In genomic region chr18:5296706-5297320, GRCh38 we compare ENCODE assay signal across 8 cellular contexts. TPM values are rescaled to one million over a fixed set of nuclear protein-coding genes. Genes with fewer than 3 reads are reported as not detected.
DNase-seq lines count a peak whose midpoint lies in the region; ATAC-seq and TF ChIP-seq lines count a peak whose summit lies in the region.

No MANE protein-coding gene starts in this region.

- H3K4me3 Mint-ChIP-seq in activated CD4-positive, alpha-beta memory T cell treated with anti-CD3 and anti-CD28 coated beads for 36 hours: peak overlapping the region; percentile 94

- H3K9me3 Mint-ChIP-seq in activated CD4-positive, alpha-beta memory T cell treated with anti-CD3 and anti-CD28 coated beads for 36 hours: no peaks in the 10 kb centered on the region

- DNase-seq in AG09319 (ENCODE audit: extremely low read depth, low read depth): peak; percentile 41
- peak; percentile 30 for DNase-seq in GM19238 (ENCODE audit: insufficient read length, low spot score)
- DNase-seq in NCI-H510A (lab: John Stamatoyannopoulos, UW): peak; percentile 96
- DNase-seq in activated CD4-positive, alpha-beta memory T cell treated with anti-CD3 and anti-CD28 coated beads for 36 hours: peak; percentile 87
- DNase-seq in effector CD8-positive, alpha-beta T cell (lab: John Stamatoyannopoulos, UW): peak; percentile 50
- DNase-seq in lung (ENCODE audit: low spot score): peak; percentile 80
- peak in 2 of 3 donors; percentile 3 to 45 for DNase-seq in stimulated activated CD4-positive, alpha-beta T cell treated with anti-CD3 and anti-CD28 coated beads, TNF-alpha, amount 100 ng/mL, for 1 hour (ENCODE audit: low read depth in 3 of 3, low spot score in 1 of 3)

- H3K27me3 ChIP-seq in lung (ENCODE audit: control insufficient read depth, insufficient read depth): no peaks in the 10 kb centered on the region

- POLR2A ChIA-PET in activated CD4-positive, alpha-beta memory T cell treated with anti-CD3 and anti-CD28 coated beads for 36 hours (lab: Charles Lee): interaction anchor here (0.8 to 4.4 kb wide), 4 partner anchors 8 to 122 kb away, joined by 3 to 117 read pairs (median 16); no protein-coding TSS in a partner anchor

- no peaks in the 10 kb centered on the region for H3K27me3 Mint-ChIP-seq in activated CD4-positive, alpha-beta memory T cell treated with anti-CD3 and anti-CD28 coated beads for 36 hours

- peaks cover 0 to under 1% of the 10 kb centered on the region in 2 donors for H3K36me3 ChIP-seq in lung (ENCODE audit: control insufficient read depth in 2 of 2, insufficient read depth in 2 of 2, low read length in 2 of 2)

- peaks cover 7% of the 10 kb centered on the region for H3K36me3 Mint-ChIP-seq in activated CD4-positive, alpha-beta memory T cell treated with anti-CD3 and anti-CD28 coated beads for 36 hours

- H3K27ac Mint-ChIP-seq in activated CD4-positive, alpha-beta memory T cell treated with anti-CD3 and anti-CD28 coated beads for 36 hours: peak overlapping the region; percentile 97

- peak; percentile 15 for ATAC-seq in HG03442 (IDR thresholded peaks at IDR 0.05; ENCODE audit: unreplicated experiment)
- ATAC-seq in lung (ENCODE audit: insufficient read depth, low FRiP score): peak; percentile 11

- TF ChIP-seq CTCF in AG09319 (IDR thresholded peaks at IDR 0.05; ENCODE audit: low read depth, low read length): no peak
- TF ChIP-seq CTCF in lung (IDR thresholded peaks at IDR 0.05; ENCODE audit: control extremely low read depth, extremely low read depth): no peak

- H3K9me3 ChIP-seq in lung (ENCODE audit: control insufficient read depth in 2 of 2, insufficient read depth in 1 of 2, low read length in 1 of 2): no peaks in the 10 kb centered on the region

- WGBS in lung, 2 donors: 2 to 3% methylated on average over 36 of the region's 36 CpGs

- H3K27ac ChIP-seq in lung (ENCODE audit: low read depth in 1 of 2, low read length in 1 of 2): peak overlapping the region; percentile 96 to 97

- CTCF ChIA-PET in activated CD4-positive, alpha-beta memory T cell treated with anti-CD3 and anti-CD28 coated beads for 36 hours (lab: Charles Lee): interaction anchor here (1.4 to 1.7 kb wide), 3 partner anchors 12 to 61 kb away, joined by 3 to 12 read pairs (median 5); no protein-coding TSS in a partner anchor

- H3K4me1 ChIP-seq in lung (ENCODE audit: control insufficient read depth in 2 of 2, insufficient read depth in 2 of 2, low read length in 2 of 2): peaks cover 4 to 5% of the 10 kb centered on the region in 2 donors

- H3K4me3 ChIP-seq in lung: peak overlapping the region; percentile 66

- peaks cover 23% of the 10 kb centered on the region for H3K4me1 Mint-ChIP-seq in activated CD4-positive, alpha-beta memory T cell treated with anti-CD3 and anti-CD28 coated beads for 36 hours (ENCODE audit: low read depth)

- intact Hi-C loops in activated CD4-positive, alpha-beta memory T cell treated with anti-CD3 and anti-CD28 coated beads for 36 hours (cut with micrococcal nuclease): loop anchor here (1.0 to 10.0 kb wide), 5 partner anchors 13 to 1842 kb away; partner anchors contain the start of genes TGIF1 and TMEM200C

RNA-seq across cellular contexts. Expression of gene ZBTB14, which starts 1.3 kb away (rescaled TPM):
- total RNA-seq in activated CD4-positive, alpha-beta memory T cell treated with anti-CD3 and anti-CD28 coated beads for 36 hours: 10 to 100 TPM; 19.3 to 19.6 TPM
- 10 to 100 TPM; 11.1 to 14.9 TPM for total RNA-seq in lung
- 1 to 10 TPM; 6.1 to 7.2 TPM for polyA plus RNA-seq in lung

Comparison
In these comparisons a context has a peak if more than half of its experiments do, and no peak if none do; other contexts are left out.
1. Peak in every context shown above with its lines: DNase-seq, ATAC-seq, H3K4me3 ChIP-seq and H3K27ac ChIP-seq.
2. DNase-seq: peak in every context shown above with its lines; median percentile 96 in NCI-H510A; 87 in activated CD4-positive, alpha-beta memory T cell treated with anti-CD3 and anti-CD28 coated beads for 36 hours; 80 in lung; 50 in effector CD8-positive, alpha-beta T cell; 41 in AG09319; 30 in GM19238; 24 in stimulated activated CD4-positive, alpha-beta T cell treated with anti-CD3 and anti-CD28 coated beads, TNF-alpha, amount 100 ng/mL, for 1 hour.